12 cellular contexts compared by ENCODE assay signal in the genomic region with DNA sequence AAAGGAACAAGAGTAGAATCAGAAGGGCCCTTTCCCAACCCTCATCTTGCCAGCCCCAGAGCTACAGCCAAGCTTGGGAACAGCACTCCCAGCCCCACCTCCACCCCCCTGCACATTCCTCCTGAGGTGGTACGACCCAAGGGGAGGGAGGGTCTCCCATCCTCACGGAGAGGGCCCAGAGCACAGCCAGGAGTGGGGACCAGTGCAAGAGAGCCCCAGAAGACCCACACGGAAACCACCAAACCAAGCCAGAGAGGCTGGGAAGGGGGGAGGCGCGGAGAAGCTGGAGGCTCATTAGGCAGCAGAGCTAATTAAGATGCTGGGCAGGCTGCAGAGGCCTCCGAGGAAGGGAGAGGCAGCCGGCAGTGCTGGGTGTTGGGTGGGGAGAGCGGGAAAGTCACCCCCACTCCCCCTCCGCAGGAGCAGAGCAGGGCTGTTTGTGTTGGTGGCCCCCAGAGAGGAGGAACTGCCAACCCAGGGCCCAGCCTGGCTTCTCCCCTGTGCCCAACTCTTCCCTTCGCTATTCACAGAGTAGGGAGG. TPM values are rescaled to one million over a fixed set of nuclear protein-coding genes. Genes with fewer than 3 reads are reported as not detected.
DNase-seq lines count a peak whose midpoint lies in the region; FAIRE-seq and TF ChIP-seq lines count a peak whose summit lies in the region.
"Had no signal": no experiment of that assay in that cellular context is flagged by ENCODE, and none has a peak within 500 bp of the region (broad histone marks: within the 10 kb centered on the region; RNA-seq: fewer than 3 reads in every experiment).

No MANE protein-coding gene starts in this region.

- TF ChIP-seq EP300 in H1 (IDR thresholded peaks at IDR 0.05; ENCODE audit: borderline replicate concordance in 1 of 2, low read depth in 2 of 2, low read length in 2 of 2) = peak in 1 of 2 experiments; percentile 58; a peak in 1 of 3 replicates

- no peak overlapping the region for H4K8ac ChIP-seq in H1 (ENCODE audit: extremely low read depth, insufficient read depth, low read length)

- TF ChIP-seq POLR2A in H1 (IDR thresholded peaks at IDR 0.05; ENCODE audit: control extremely low read depth in 1 of 2, low read depth in 2 of 2, low read length in 2 of 2) = no peak

- peak overlapping the region in 1 of 3 donors; percentile 84 for H3K27ac Mint-ChIP-seq in IgD-negative memory B cell
- H3K27ac Mint-ChIP-seq in neural crest cell (ENCODE audit: unreplicated experiment) = no peak overlapping the region

- peaks cover 6% of the 10 kb centered on the region; the same call in 1 of the 2 replicates for H3K23me2 ChIP-seq in H1 (ENCODE audit: low read depth, low read length)

- H3K18ac ChIP-seq in H1 (ENCODE audit: extremely low read depth, low read length) = peak overlapping the region; percentile 21; the same call in 1 of the 2 replicates

- H4K5ac ChIP-seq in H1 (ENCODE audit: insufficient read length, low read depth, low read length) = no peak overlapping the region

- no peak for FAIRE-seq in H1 (lab: Jason Lieb, UNC)
- FAIRE-seq: G401.6 had no signal

- no peak for TF ChIP-seq RAD21 in H1 (IDR thresholded peaks at IDR 0.05 in 1 of 2, conservative IDR thresholded peaks at IDR 0.05 in 1 of 2; ENCODE audit: low read depth in 2 of 2, low read length in 2 of 2)

- no peaks in the 10 kb centered on the region for H3K27me3 Mint-ChIP-seq in IgD-negative memory B cell
- no peaks in the 10 kb centered on the region for H3K27me3 Mint-ChIP-seq in neural crest cell (ENCODE audit: low read depth)

- WGBS in H1 (ENCODE audit: extremely low coverage in 1 of 2, insufficient coverage in 1 of 2, insufficient read length in 1 of 2, insufficient replicate concordance in 2 of 2, low coverage in 1 of 2, low lambda C conversion rate in 2 of 2, missing lambda C conversion rate in 1 of 2), 2 experiments = 46% methylated on average over 10 of the region's 10 CpGs; no CpG with 5 or more reads in 1 of the 2 experiments

- H3K23ac ChIP-seq in H1 (ENCODE audit: insufficient read length) = no peak overlapping the region

- peak overlapping the region; percentile 6; the same call in 1 of the 2 replicates for H2BK15ac ChIP-seq in H1 (ENCODE audit: low read length)

- CTCF ChIA-PET in H1 (lab: Charles Lee; ENCODE audit: partially characterized antibody) = interaction anchor here (0.7 to 3.8 kb wide), 27 partner anchors 9 to 559 kb away, joined by 3 to 24 read pairs (median 6); no protein-coding TSS in a partner anchor

- H3K36me3 ChIP-seq in BE2C (peaks cover 17% of the 10 kb centered on the region), H1 (ENCODE audit: control insufficient read depth in 2 of 4, insufficient read depth in 4 of 4, low read length in 3 of 4) (peaks cover 5 to 30% (median 18%) of the 10 kb centered on the region in 4 experiments; a peak in 7 of 8 replicates)

- H3K36me3 Mint-ChIP-seq in IgD-negative memory B cell (peaks cover 3% of the 10 kb centered on the region), neural crest cell (ENCODE audit: low read depth) (peaks cover 5% of the 10 kb centered on the region)

- H3K9me3 ChIP-seq in BE2C = no peaks in the 10 kb centered on the region
- no peaks in the 10 kb centered on the region for H3K9me3 ChIP-seq in H1 (ENCODE audit: insufficient read depth in 2 of 2, low read depth in 1 of 2, low read length in 1 of 2)

- no peak overlapping the region for H2BK12ac ChIP-seq in H1 (ENCODE audit: low read depth, low read length)

- H3K27me3 ChIP-seq in BE2C = no peaks in the 10 kb centered on the region
- H3K27me3 ChIP-seq in H1 (replicated peaks in 1 of 4; ENCODE audit: control insufficient read depth in 3 of 4, extremely low read depth in 1 of 4, insufficient read depth in 3 of 4, low read length in 3 of 4) = no peaks in the 10 kb centered on the region

- peaks cover 0 to 35% of the 10 kb centered on the region in 2 experiments; a peak in 2 of 4 replicates for H3K79me2 ChIP-seq in H1 (ENCODE audit: control insufficient read depth in 1 of 2, insufficient read depth in 2 of 2, low read length in 2 of 2)

- no peak overlapping the region for H4K91ac ChIP-seq in H1 (replicated peaks; ENCODE audit: insufficient read length, low read length)

- peak overlapping the region; percentile 80 to 82 for H3K4me2 ChIP-seq in H1 (ENCODE audit: insufficient read depth in 1 of 2, low read depth in 2 of 2, low read length in 2 of 2)

- H2AK5ac ChIP-seq in H1 (ENCODE audit: low read depth, low read length) = no peak overlapping the region

- H3K4me1 ChIP-seq in BE2C = peaks cover 8% of the 10 kb centered on the region; the same call in 1 of the 2 replicates
- H3K4me1 ChIP-seq in H1 (replicated peaks in 1 of 4; ENCODE audit: control insufficient read depth in 3 of 4, insufficient read depth in 4 of 4, low read length in 3 of 4) = peaks cover 4 to 27% (median 23%) of the 10 kb centered on the region in 4 experiments

- no peak overlapping the region for H3K4ac ChIP-seq in H1 (replicated peaks; ENCODE audit: insufficient read length, low read depth, low read length)

- 0 out of 2 replicates have a peak overlapping the region, but pooled peaks have one; percentile 32 for H3K27ac ChIP-seq in H1 (ENCODE audit: low read depth, low read length)

- H2BK20ac ChIP-seq in H1 (ENCODE audit: low read length) = peak overlapping the region; percentile 29; the same call in 1 of the 2 replicates

- POLR2A ChIA-PET in H1 (lab: Charles Lee; ENCODE audit: partially characterized antibody) = interaction anchor here (1.1 to 5.9 kb wide), 5 partner anchors 10 to 266 kb away, joined by 4 to 51 read pairs (median 5); partner anchors contain the start of gene CDK12

- DNase-seq in BE2C (no peak), H1 (ENCODE audit: low read depth in 1 of 2, low spot score in 2 of 2) (no peak), neural crest cell (ENCODE audit: low read depth, low spot score) (no peak), mesenteric fat pad (ENCODE audit: low spot score) (no peak), NCI-H1105 treated with DMSO at 0.1 percent for 48 hours (lab: John Stamatoyannopoulos, UW) (no peak), AG08395 (ENCODE audit: low spot score) (no peak)
- DNase-seq in stimulated activated CD4-positive, alpha-beta T cell treated with anti-CD3 and anti-CD28 coated beads, Interleukin-2, amount 100 ng/mL, for 48 hours = no peak
- DNase-seq: NCI-H2081 had no signal

- H3K4me1 Mint-ChIP-seq in IgD-negative memory B cell (peaks cover 13 to 23% (median 19%) of the 10 kb centered on the region in 3 donors), neural crest cell (peaks cover 37% of the 10 kb centered on the region)

- no peak overlapping the region for H2BK120ac ChIP-seq in H1 (replicated peaks; ENCODE audit: low read depth, low read length)

- peaks cover 19% of the 10 kb centered on the region for H3K79me1 ChIP-seq in H1 (ENCODE audit: low read depth, low read length)

- H3K4me3 Mint-ChIP-seq in IgD-negative memory B cell = peak overlapping the region; percentile 12 to 72 (median 30)
- peak overlapping the region; percentile 85 for H3K4me3 Mint-ChIP-seq in neural crest cell

- H3K56ac ChIP-seq in H1 (replicated peaks; ENCODE audit: insufficient read length, low read depth, low read length) = no peak overlapping the region

- no peak overlapping the region for H3K9ac ChIP-seq in H1 (replicated peaks in 1 of 4; ENCODE audit: extremely low read depth in 1 of 4, low read depth in 3 of 4, low read length in 3 of 4)

- peak overlapping the region; percentile 21; the same call in 1 of the 2 replicates for H2BK5ac ChIP-seq in H1 (ENCODE audit: low read depth, low read length)

- TF ChIP-seq CTCF in BE2C (IDR thresholded peaks at IDR 0.05; ENCODE audit: low read depth, low read length) (no peak), H1 (IDR thresholded peaks at IDR 0.05; ENCODE audit: control extremely low read depth in 1 of 3, insufficient read depth in 1 of 3, low read depth in 1 of 3, low read length in 3 of 3) (no peak), neural crest cell (conservative IDR thresholded peaks at IDR 0.05) (no peak)

- H3K4me3 ChIP-seq in BE2C (ENCODE audit: low read depth, low read length) = peak overlapping the region; percentile 31
- H3K4me3 ChIP-seq in H1 (ENCODE audit: extremely low read depth in 1 of 4, insufficient read depth in 2 of 4, low read depth in 3 of 4, low read length in 4 of 4) = peak overlapping the region; percentile 8 to 89 (median 27); a peak in 5 of 8 replicates

- peaks cover 2 to 27% of the 10 kb centered on the region in 2 experiments for H4K20me1 ChIP-seq in H1 (replicated peaks in 1 of 2; ENCODE audit: control insufficient read depth in 1 of 2, insufficient read depth in 2 of 2, low read length in 2 of 2)

- H3K9me3 Mint-ChIP-seq in IgD-negative memory B cell (no peaks in the 10 kb centered on the region), neural crest cell (no peaks in the 10 kb centered on the region)

- no peak overlapping the region for H3K14ac ChIP-seq in H1 (ENCODE audit: insufficient read length)

- H2AFZ ChIP-seq in H1 (ENCODE audit: low read length) = no peak overlapping the region

RNA-seq across cellular contexts. Expression of gene CACNB1, which starts 2.4 kb away (rescaled TPM):
- polyA plus RNA-seq in BE2C (2012; ENCODE audit: insufficient read depth, insufficient read length, low read depth) = 12.3 TPM
- polyA plus RNA-seq in IgD-negative memory B cell (0.45 TPM), H1 (2011; rRNA removed) (7.2 and 10.6 TPM in 2 replicates)
- 15.1 and 17.8 TPM in 2 replicates for total RNA-seq in H1 (2021; fragmentation: NEBNext Ultra II Directional; extraction: Animal tissue kit (Norgen Biotek cat#: 25700))
- polyA plus RNA-seq in H1 (2011; cell fraction: cytosol; rRNA removed) = 7.7 TPM
- polyA plus RNA-seq in H1 (2011; cell fraction: nucleus; rRNA removed) = 43.5 TPM
- polyA plus RNA-seq in H1 (2012, experiment 1 of 2) = 11.9 to 16.4 TPM (median 14.1 TPM) in 4 replicates
- polyA plus RNA-seq in H1 (2012, experiment 2 of 2) = 12.9 TPM
- polyA plus RNA-seq in H1 (2013, experiment 1 of 2) = 7.2 TPM
- polyA plus RNA-seq in H1 (2013, experiment 2 of 2) = 7.1 TPM
- polyA minus RNA-seq in H1 (2011; rRNA and poly(A)+ RNA removed) = 15.8 and 25.4 TPM in 2 replicates
- polyA minus RNA-seq in H1 (2011; cell fraction: cytosol; rRNA and poly(A)+ RNA removed) = 8.0 TPM
- 18.6 TPM for polyA minus RNA-seq in H1 (2011; cell fraction: nucleus; rRNA and poly(A)+ RNA removed)
- total RNA-seq in neural crest cell (15.3 and 16.2 TPM in 2 replicates), mesenteric fat pad (5.1 TPM)

RNA-seq across cellular contexts. Expression of gene RPL19, which starts 5.0 kb away (rescaled TPM):
- polyA plus RNA-seq in BE2C (2012; ENCODE audit: insufficient read depth, insufficient read length, low read depth) = 1,744 TPM
- 3,435 TPM for polyA plus RNA-seq in IgD-negative memory B cell
- total RNA-seq in H1 (2021; fragmentation: NEBNext Ultra II Directional; extraction: Animal tissue kit (Norgen Biotek cat#: 25700)) = 2,182 and 2,219 TPM in 2 replicates
- 1,992 and 2,108 TPM in 2 replicates for polyA plus RNA-seq in H1 (2011; rRNA removed)
- 3,481 TPM for polyA plus RNA-seq in H1 (2011; cell fraction: cytosol; rRNA removed)
- polyA plus RNA-seq in H1 (2011; cell fraction: nucleus; rRNA removed) = 2,043 TPM
- polyA plus RNA-seq in H1 (2012, experiment 1 of 2) = 1,394 to 2,903 TPM (median 2,742 TPM) in 4 replicates
- 1,232 TPM for polyA plus RNA-seq in H1 (2012, experiment 2 of 2)
- 2,492 TPM for polyA plus RNA-seq in H1 (2013, experiment 1 of 2)
- polyA plus RNA-seq in H1 (2013, experiment 2 of 2) = 2,408 TPM
- 605 and 718 TPM in 2 replicates for polyA minus RNA-seq in H1 (2011; rRNA and poly(A)+ RNA removed)
- polyA minus RNA-seq in H1 (2011; cell fraction: cytosol; rRNA and poly(A)+ RNA removed) = 697 TPM
- 464 TPM for polyA minus RNA-seq in H1 (2011; cell fraction: nucleus; rRNA and poly(A)+ RNA removed)
- total RNA-seq in neural crest cell = 1,874 and 1,957 TPM in 2 replicates
- 1,346 TPM for total RNA-seq in mesenteric fat pad

RNA-seq across cellular contexts. Expression of gene ARL5C, which starts 29.1 kb away (rescaled TPM):
- polyA plus RNA-seq in BE2C (2012; ENCODE audit: insufficient read depth, insufficient read length, low read depth) = not detected
- polyA plus RNA-seq in IgD-negative memory B cell (not detected), H1 (2011; rRNA removed) (not detected in 2 replicates)
- not detected in 2 replicates for total RNA-seq in H1 (2021; fragmentation: NEBNext Ultra II Directional; extraction: Animal tissue kit (Norgen Biotek cat#: 25700))
- not detected for polyA plus RNA-seq in H1 (2011; cell fraction: cytosol; rRNA removed)
- not detected for polyA plus RNA-seq in H1 (2011; cell fraction: nucleus; rRNA removed)
- polyA plus RNA-seq in H1 (2012, experiment 1 of 2) = 0.10 TPM in 1 of 4 replicates, not detected in the others
- not detected for polyA plus RNA-seq in H1 (2012, experiment 2 of 2)
- not detected for polyA plus RNA-seq in H1 (2013, experiment 1 of 2)
- polyA plus RNA-seq in H1 (2013, experiment 2 of 2) = not detected
- polyA minus RNA-seq in H1 (2011; rRNA and poly(A)+ RNA removed) = 0.06 TPM in 1 of 2 replicates, not detected in the other
- polyA minus RNA-seq in H1 (2011; cell fraction: cytosol; rRNA and poly(A)+ RNA removed) = not detected
- not detected for polyA minus RNA-seq in H1 (2011; cell fraction: nucleus; rRNA and poly(A)+ RNA removed)
- total RNA-seq in neural crest cell (not detected in 2 replicates), mesenteric fat pad (not detected)
- total RNA-seq: omental fat pad; T-helper 1 cell treated with Interleukin-12 subunit alpha and Interleukin-12 subunit beta and Interleukin-4 antibody, amounts not matched to agents 30 ng/mL and 1 ng/mL, for 36 hours had no signal

RNA-seq across cellular contexts. Expression of gene STAC2, which starts 30.7 kb away (rescaled TPM):
- 2.6 TPM for polyA plus RNA-seq in BE2C (2012; ENCODE audit: insufficient read depth, insufficient read length, low read depth)
- polyA plus RNA-seq in IgD-negative memory B cell (not detected), H1 (2011; rRNA removed) (1.5 and 2.5 TPM in 2 replicates)
- total RNA-seq in H1 (2021; fragmentation: NEBNext Ultra II Directional; extraction: Animal tissue kit (Norgen Biotek cat#: 25700)) = 5.4 and 6.0 TPM in 2 replicates
- polyA plus RNA-seq in H1 (2011; cell fraction: cytosol; rRNA removed) = 1.7 TPM
- 3.9 TPM for polyA plus RNA-seq in H1 (2011; cell fraction: nucleus; rRNA removed)
- polyA plus RNA-seq in H1 (2012, experiment 1 of 2) = 4.2 to 6.3 TPM (median 5.2 TPM) in 4 replicates
- polyA plus RNA-seq in H1 (2012, experiment 2 of 2) = 5.2 TPM
- polyA plus RNA-seq in H1 (2013, experiment 1 of 2) = 4.3 TPM
- polyA plus RNA-seq in H1 (2013, experiment 2 of 2) = 4.7 TPM
- 1.2 and 1.7 TPM in 2 replicates for polyA minus RNA-seq in H1 (2011; rRNA and poly(A)+ RNA removed)
- polyA minus RNA-seq in H1 (2011; cell fraction: cytosol; rRNA and poly(A)+ RNA removed) = 1.5 TPM
- polyA minus RNA-seq in H1 (2011; cell fraction: nucleus; rRNA and poly(A)+ RNA removed) = 1.1 TPM
- total RNA-seq in neural crest cell (1.0 and 1.2 TPM in 2 replicates), mesenteric fat pad (0.16 TPM)
- total RNA-seq: T-helper 1 cell treated with Interleukin-12 subunit alpha and Interleukin-12 subunit beta and Interleukin-4 antibody, amounts not matched to agents 30 ng/mL and 1 ng/mL, for 36 hours had no signal

RNA-seq across cellular contexts. Expression of gene PLXDC1, which starts 43.6 kb away (rescaled TPM):
- polyA plus RNA-seq in BE2C (2012; ENCODE audit: insufficient read depth, insufficient read length, low read depth) = 1.0 TPM
- polyA plus RNA-seq in IgD-negative memory B cell (not detected), H1 (2011; rRNA removed) (14.6 and 17.9 TPM in 2 replicates)
- total RNA-seq in H1 (2021; fragmentation: NEBNext Ultra II Directional; extraction: Animal tissue kit (Norgen Biotek cat#: 25700)) = 3.4 and 4.1 TPM in 2 replicates
- 16.1 TPM for polyA plus RNA-seq in H1 (2011; cell fraction: cytosol; rRNA removed)
- polyA plus RNA-seq in H1 (2011; cell fraction: nucleus; rRNA removed) = 69.7 TPM
- 6.9 to 10.0 TPM (median 8.1 TPM) in 4 replicates for polyA plus RNA-seq in H1 (2012, experiment 1 of 2)
- 2.6 TPM for polyA plus RNA-seq in H1 (2012, experiment 2 of 2)
- 1.7 TPM for polyA plus RNA-seq in H1 (2013, experiment 1 of 2)
- 1.6 TPM for polyA plus RNA-seq in H1 (2013, experiment 2 of 2)
- 18.7 and 21.7 TPM in 2 replicates for polyA minus RNA-seq in H1 (2011; rRNA and poly(A)+ RNA removed)
- polyA minus RNA-seq in H1 (2011; cell fraction: cytosol; rRNA and poly(A)+ RNA removed) = 9.2 TPM
- polyA minus RNA-seq in H1 (2011; cell fraction: nucleus; rRNA and poly(A)+ RNA removed) = 16.2 TPM
- total RNA-seq in neural crest cell (0.28 and 0.84 TPM in 2 replicates), mesenteric fat pad (6.3 TPM)
